ENCODE assay signal across 1 cellular context in the genomic region with DNA sequence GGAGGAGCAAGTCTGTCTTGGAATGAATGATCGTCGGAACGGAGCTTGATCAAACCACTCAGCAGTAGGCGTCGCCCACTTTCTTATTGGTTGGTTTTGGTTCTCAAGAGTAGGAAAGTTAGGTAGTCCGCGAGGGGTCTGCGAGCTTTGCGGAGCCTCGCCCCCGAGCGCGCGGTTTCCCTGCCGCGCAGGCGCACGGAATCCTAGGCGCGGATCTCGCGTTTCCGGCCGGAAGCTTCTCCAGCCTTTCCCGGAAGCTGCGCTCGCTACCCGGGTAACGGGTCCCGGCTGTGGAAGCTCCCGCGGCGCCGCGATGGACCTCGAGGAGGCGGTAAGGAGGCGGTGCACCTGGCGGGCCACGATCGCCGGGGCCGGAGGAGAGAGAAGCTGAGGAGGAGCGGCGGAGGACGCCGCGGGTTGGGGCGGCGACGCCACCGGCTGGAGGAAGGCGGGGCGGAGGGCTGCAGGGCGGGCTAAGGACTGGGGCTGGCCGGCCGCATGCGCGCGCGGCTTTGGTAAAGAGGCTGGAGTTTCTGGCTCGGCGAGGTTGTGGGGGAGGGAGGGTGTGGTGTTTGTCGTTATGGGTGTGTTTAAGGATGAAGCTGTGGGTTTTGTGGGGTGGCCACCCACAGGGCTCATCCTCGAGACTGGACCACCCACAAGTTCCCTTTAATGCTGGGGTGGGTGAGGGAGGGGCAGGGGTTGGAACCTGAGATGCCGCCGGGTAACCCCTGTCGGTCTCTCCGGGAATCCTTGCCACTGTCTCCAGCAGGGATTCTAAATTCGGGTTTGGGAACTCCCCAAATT.
A peak's percentile ranks its signal among the peaks of the same experiment; 100 is the strongest.
TF ChIP-seq lines count a peak whose summit lies in the region.

A gene (plus strand): TSS at position 246 of the 807 bp plus-strand sequence. CDS start 68 bp downstream, at position 314.

TF ChIP-seq in K562, 482 proteins besides CTCF, POLR2A, EP300 and RAD21 (continued from another document and continues in another):
- TF ChIP-seq, protein P1, sequence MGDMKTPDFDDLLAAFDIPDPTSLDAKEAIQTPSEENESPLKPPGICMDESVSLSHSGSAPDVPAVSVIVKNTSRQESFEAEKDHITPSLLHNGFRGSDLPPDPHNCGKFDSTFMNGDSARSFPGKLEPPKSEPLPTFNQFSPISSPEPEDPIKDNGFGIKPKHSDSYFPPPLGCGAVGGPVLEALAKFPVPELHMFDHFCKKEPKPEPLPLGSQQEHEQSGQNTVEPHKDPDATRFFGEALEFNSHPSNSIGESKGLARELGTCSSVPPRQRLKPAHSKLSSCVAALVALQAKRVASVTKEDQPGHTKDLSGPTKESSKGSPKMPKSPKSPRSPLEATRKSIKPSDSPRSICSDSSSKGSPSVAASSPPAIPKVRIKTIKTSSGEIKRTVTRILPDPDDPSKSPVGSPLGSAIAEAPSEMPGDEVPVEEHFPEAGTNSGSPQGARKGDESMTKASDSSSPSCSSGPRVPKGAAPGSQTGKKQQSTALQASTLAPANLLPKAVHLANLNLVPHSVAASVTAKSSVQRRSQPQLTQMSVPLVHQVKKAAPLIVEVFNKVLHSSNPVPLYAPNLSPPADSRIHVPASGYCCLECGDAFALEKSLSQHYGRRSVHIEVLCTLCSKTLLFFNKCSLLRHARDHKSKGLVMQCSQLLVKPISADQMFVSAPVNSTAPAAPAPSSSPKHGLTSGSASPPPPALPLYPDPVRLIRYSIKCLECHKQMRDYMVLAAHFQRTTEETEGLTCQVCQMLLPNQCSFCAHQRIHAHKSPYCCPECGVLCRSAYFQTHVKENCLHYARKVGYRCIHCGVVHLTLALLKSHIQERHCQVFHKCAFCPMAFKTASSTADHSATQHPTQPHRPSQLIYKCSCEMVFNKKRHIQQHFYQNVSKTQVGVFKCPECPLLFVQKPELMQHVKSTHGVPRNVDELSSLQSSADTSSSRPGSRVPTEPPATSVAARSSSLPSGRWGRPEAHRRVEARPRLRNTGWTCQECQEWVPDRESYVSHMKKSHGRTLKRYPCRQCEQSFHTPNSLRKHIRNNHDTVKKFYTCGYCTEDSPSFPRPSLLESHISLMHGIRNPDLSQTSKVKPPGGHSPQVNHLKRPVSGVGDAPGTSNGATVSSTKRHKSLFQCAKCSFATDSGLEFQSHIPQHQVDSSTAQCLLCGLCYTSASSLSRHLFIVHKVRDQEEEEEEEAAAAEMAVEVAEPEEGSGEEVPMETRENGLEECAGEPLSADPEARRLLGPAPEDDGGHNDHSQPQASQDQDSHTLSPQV (IDR thresholded peaks at IDR 0.05): 0 out of 2 replicates have a peak, but pooled peaks have one; percentile 45
- TF ChIP-seq, protein P2, sequence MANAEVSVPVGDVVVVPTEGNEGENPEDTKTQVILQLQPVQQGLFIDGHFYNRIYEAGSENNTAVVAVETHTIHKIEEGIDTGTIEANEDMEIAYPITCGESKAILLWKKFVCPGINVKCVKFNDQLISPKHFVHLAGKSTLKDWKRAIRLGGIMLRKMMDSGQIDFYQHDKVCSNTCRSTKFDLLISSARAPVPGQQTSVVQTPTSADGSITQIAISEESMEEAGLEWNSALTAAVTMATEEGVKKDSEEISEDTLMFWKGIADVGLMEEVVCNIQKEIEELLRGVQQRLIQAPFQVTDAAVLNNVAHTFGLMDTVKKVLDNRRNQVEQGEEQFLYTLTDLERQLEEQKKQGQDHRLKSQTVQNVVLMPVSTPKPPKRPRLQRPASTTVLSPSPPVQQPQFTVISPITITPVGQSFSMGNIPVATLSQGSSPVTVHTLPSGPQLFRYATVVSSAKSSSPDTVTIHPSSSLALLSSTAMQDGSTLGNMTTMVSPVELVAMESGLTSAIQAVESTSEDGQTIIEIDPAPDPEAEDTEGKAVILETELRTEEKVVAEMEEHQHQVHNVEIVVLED (CRISPR knock-in tag; IDR thresholded peaks at IDR 0.05): no peak; the same call in 1 of the 2 replicates
- TF ChIP-seq, protein P3, sequence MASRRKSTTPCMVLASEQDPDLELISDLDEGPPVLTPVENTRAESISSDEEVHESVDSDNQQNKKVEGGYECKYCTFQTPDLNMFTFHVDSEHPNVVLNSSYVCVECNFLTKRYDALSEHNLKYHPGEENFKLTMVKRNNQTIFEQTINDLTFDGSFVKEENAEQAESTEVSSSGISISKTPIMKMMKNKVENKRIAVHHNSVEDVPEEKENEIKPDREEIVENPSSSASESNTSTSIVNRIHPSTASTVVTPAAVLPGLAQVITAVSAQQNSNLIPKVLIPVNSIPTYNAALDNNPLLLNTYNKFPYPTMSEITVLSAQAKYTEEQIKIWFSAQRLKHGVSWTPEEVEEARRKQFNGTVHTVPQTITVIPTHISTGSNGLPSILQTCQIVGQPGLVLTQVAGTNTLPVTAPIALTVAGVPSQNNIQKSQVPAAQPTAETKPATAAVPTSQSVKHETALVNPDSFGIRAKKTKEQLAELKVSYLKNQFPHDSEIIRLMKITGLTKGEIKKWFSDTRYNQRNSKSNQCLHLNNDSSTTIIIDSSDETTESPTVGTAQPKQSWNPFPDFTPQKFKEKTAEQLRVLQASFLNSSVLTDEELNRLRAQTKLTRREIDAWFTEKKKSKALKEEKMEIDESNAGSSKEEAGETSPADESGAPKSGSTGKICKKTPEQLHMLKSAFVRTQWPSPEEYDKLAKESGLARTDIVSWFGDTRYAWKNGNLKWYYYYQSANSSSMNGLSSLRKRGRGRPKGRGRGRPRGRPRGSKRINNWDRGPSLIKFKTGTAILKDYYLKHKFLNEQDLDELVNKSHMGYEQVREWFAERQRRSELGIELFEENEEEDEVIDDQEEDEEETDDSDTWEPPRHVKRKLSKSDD (conservative IDR thresholded peaks at IDR 0.05; ENCODE audit: low read length): no peak; the same call in 1 of the 2 replicates
- peak; percentile 99 for TF ChIP-seq HNRNPLL (IDR thresholded peaks at IDR 0.05; ENCODE audit: low read depth, low read length, poor library complexity, severe bottlenecking)
- TF ChIP-seq ZNF644 (tag; IDR thresholded peaks at IDR 0.05; ENCODE audit: low read depth): no peak
- 0 out of 2 replicates have a peak, but pooled peaks have one; percentile 13 for TF ChIP-seq ZNF584 (CRISPR knock-in tag; IDR thresholded peaks at IDR 0.05; ENCODE audit: low read depth)
- TF ChIP-seq ZKSCAN3 (CRISPR knock-in tag; IDR thresholded peaks at IDR 0.05): no peak
- TF ChIP-seq, protein P4, sequence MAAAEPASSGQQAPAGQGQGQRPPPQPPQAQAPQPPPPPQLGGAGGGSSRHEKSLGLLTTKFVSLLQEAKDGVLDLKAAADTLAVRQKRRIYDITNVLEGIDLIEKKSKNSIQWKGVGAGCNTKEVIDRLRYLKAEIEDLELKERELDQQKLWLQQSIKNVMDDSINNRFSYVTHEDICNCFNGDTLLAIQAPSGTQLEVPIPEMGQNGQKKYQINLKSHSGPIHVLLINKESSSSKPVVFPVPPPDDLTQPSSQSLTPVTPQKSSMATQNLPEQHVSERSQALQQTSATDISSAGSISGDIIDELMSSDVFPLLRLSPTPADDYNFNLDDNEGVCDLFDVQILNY (CRISPR knock-in tag; IDR thresholded peaks at IDR 0.05): peak; percentile 68; the same call in 1 of the 2 replicates
- no peak for TF ChIP-seq ERF (CRISPR knock-in tag; IDR thresholded peaks at IDR 0.05)
- TF ChIP-seq, protein P5, sequence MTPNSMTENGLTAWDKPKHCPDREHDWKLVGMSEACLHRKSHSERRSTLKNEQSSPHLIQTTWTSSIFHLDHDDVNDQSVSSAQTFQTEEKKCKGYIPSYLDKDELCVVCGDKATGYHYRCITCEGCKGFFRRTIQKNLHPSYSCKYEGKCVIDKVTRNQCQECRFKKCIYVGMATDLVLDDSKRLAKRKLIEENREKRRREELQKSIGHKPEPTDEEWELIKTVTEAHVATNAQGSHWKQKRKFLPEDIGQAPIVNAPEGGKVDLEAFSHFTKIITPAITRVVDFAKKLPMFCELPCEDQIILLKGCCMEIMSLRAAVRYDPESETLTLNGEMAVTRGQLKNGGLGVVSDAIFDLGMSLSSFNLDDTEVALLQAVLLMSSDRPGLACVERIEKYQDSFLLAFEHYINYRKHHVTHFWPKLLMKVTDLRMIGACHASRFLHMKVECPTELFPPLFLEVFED (CRISPR knock-in tag; conservative IDR thresholded peaks at IDR 0.05): no peak
- no peak for TF ChIP-seq KLF13 (tag; IDR thresholded peaks at IDR 0.05; ENCODE audit: borderline replicate concordance, low read depth)
- TF ChIP-seq U2AF2 (optimal IDR thresholded peaks at IDR 0.05; ENCODE audit: low read depth, low read length): no peak
- TF ChIP-seq, protein P6, sequence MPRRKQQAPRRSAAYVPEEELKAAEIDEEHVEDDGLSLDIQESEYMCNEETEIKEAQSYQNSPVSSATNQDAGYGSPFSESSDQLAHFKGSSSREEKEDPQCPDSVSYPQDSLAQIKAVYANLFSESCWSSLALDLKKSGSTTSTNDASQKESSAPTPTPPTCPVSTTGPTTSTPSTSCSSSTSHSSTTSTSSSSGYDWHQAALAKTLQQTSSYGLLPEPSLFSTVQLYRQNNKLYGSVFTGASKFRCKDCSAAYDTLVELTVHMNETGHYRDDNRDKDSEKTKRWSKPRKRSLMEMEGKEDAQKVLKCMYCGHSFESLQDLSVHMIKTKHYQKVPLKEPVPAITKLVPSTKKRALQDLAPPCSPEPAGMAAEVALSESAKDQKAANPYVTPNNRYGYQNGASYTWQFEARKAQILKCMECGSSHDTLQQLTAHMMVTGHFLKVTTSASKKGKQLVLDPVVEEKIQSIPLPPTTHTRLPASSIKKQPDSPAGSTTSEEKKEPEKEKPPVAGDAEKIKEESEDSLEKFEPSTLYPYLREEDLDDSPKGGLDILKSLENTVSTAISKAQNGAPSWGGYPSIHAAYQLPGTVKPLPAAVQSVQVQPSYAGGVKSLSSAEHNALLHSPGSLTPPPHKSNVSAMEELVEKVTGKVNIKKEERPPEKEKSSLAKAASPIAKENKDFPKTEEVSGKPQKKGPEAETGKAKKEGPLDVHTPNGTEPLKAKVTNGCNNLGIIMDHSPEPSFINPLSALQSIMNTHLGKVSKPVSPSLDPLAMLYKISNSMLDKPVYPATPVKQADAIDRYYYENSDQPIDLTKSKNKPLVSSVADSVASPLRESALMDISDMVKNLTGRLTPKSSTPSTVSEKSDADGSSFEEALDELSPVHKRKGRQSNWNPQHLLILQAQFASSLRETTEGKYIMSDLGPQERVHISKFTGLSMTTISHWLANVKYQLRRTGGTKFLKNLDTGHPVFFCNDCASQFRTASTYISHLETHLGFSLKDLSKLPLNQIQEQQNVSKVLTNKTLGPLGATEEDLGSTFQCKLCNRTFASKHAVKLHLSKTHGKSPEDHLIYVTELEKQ (CRISPR knock-in tag; IDR thresholded peaks at IDR 0.05): no peak
- TF ChIP-seq, protein P7, sequence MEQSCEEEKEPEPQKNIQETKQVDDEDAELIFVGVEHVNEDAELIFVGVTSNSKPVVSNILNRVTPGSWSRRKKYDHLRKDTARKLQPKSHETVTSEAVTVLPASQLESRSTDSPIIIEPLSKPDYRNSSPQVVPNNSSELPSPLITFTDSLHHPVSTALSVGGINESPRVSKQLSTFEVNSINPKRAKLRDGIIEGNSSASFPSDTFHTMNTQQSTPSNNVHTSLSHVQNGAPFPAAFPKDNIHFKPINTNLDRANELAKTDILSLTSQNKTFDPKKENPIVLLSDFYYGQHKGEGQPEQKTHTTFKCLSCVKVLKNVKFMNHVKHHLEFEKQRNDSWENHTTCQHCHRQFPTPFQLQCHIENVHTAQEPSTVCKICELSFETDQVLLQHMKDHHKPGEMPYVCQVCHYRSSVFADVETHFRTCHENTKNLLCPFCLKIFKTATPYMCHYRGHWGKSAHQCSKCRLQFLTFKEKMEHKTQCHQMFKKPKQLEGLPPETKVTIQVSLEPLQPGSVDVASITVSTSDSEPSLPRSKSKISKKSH (CRISPR knock-in tag; IDR thresholded peaks at IDR 0.05): no peak
- TF ChIP-seq, protein P8, sequence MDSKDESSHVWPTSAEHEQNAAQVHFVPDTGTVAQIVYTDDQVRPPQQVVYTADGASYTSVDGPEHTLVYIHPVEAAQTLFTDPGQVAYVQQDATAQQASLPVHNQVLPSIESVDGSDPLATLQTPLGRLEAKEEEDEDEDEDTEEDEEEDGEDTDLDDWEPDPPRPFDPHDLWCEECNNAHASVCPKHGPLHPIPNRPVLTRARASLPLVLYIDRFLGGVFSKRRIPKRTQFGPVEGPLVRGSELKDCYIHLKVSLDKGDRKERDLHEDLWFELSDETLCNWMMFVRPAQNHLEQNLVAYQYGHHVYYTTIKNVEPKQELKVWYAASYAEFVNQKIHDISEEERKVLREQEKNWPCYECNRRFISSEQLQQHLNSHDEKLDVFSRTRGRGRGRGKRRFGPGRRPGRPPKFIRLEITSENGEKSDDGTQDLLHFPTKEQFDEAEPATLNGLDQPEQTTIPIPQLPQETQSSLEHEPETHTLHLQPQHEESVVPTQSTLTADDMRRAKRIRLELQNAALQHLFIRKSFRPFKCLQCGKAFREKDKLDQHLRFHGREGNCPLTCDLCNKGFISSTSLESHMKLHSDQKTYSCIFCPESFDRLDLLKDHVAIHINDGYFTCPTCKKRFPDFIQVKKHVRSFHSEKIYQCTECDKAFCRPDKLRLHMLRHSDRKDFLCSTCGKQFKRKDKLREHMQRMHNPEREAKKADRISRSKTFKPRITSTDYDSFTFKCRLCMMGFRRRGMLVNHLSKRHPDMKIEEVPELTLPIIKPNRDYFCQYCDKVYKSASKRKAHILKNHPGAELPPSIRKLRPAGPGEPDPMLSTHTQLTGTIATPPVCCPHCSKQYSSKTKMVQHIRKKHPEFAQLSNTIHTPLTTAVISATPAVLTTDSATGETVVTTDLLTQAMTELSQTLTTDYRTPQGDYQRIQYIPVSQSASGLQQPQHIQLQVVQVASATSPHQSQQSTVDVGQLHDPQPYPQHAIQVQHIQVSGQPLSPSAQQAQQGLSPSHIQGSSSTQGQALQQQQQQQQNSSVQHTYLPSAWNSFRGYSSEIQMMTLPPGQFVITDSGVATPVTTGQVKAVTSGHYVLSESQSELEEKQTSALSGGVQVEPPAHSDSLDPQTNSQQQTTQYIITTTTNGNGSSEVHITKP (IDR thresholded peaks at IDR 0.05; ENCODE audit: partially characterized antibody): peak; percentile 82
- no peak for TF ChIP-seq MTA3 (IDR thresholded peaks at IDR 0.05; ENCODE audit: borderline replicate concordance)
- TF ChIP-seq IFI16 (CRISPR knock-in tag; IDR thresholded peaks at IDR 0.05): no peak
- no peak for TF ChIP-seq RAD51 (IDR thresholded peaks at IDR 0.05; ENCODE audit: borderline replicate concordance, low read depth)
- TF ChIP-seq TAF7 (tag; IDR thresholded peaks at IDR 0.05): peak; percentile 81; the same call in 1 of the 2 replicates
- TF ChIP-seq TOE1 (IDR thresholded peaks at IDR 0.05; ENCODE audit: borderline replicate concordance): no peak; the same call in 1 of the 2 replicates
- no peak for TF ChIP-seq TOE1 (CRISPR knock-in tag; IDR thresholded peaks at IDR 0.05; ENCODE audit: borderline replicate concordance, low read depth)
- no peak for TF ChIP-seq ZNF253 (CRISPR knock-in tag; conservative IDR thresholded peaks at IDR 0.05)
- no peak; a peak in 1 of 4 replicates for TF ChIP-seq TEAD1 (CRISPR knock-in tag; IDR thresholded peaks at IDR 0.05)
- no peak for TF ChIP-seq SMARCA4 (IDR thresholded peaks at IDR 0.05)
- peak; percentile 92 for TF ChIP-seq SUPT5H (IDR thresholded peaks at IDR 0.05)
- TF ChIP-seq HDAC2 (IDR thresholded peaks at IDR 0.05): no peak; the same call in 1 of the 2 replicates
- TF ChIP-seq, protein P9, sequence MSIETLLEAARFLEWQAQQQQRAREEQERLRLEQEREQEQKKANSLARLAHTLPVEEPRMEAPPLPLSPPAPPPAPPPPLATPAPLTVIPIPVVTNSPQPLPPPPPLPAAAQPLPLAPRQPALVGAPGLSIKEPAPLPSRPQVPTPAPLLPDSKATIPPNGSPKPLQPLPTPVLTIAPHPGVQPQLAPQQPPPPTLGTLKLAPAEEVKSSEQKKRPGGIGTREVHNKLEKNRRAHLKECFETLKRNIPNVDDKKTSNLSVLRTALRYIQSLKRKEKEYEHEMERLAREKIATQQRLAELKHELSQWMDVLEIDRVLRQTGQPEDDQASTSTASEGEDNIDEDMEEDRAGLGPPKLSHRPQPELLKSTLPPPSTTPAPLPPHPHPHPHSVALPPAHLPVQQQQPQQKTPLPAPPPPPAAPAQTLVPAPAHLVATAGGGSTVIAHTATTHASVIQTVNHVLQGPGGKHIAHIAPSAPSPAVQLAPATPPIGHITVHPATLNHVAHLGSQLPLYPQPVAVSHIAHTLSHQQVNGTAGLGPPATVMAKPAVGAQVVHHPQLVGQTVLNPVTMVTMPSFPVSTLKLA (conservative IDR thresholded peaks at IDR 0.05): peak; percentile 78 to 89
